In the genomic region with DNA sequence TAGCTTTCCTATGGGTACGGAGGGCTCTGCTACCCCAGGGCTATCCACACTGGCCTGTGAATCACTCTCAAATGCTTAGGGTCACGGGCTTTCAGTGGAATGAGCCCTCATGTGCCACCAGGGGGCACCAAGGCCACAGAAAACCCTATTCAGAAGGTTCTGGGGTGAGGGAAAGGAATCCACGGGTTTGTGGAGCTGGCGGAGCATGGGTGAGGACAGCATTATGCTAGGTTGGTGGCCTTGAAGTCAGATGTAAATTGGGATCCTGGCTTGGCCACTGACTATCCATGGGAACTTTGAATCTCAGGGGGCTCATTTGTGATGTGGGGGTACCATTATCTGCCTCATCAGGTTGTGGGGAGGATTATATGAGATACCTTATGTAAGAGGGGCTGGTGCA, we compare ENCODE assay signal across 8 cellular contexts. TPM values are rescaled to one million over a fixed set of nuclear protein-coding genes. Genes with fewer than 3 reads are reported as not detected.
DNase-seq lines count a peak whose midpoint lies in the region; ATAC-seq and TF ChIP-seq lines count a peak whose summit lies in the region.

No MANE protein-coding gene starts in this region.

- H3K4me3 Mint-ChIP-seq in activated T-helper 1 cell treated with anti-CD3 and anti-CD28 coated beads, Interleukin-12 subunit alpha, Interleukin-12 subunit beta, Interleukin-2, Interleukin-4 antibody, amounts not matched to agents 30 ng/mL and 10 ng/mL and 1 ng/mL, durations not matched to agents 14 hours and 24 hours and 36 hours: no peak overlapping the region

- H3K4me3 ChIP-seq in Peyer's patch (no peak overlapping the region), testis (no peak overlapping the region)

- H3K27me3 Mint-ChIP-seq in activated T-helper 1 cell treated with anti-CD3 and anti-CD28 coated beads, Interleukin-12 subunit alpha, Interleukin-12 subunit beta, Interleukin-2, Interleukin-4 antibody, amounts not matched to agents 30 ng/mL and 10 ng/mL and 1 ng/mL, durations not matched to agents 14 hours and 24 hours and 36 hours (ENCODE audit: insufficient read depth): peaks cover 5% of the 10 kb centered on the region

- no peak for ATAC-seq in HG02571 (IDR thresholded peaks at IDR 0.05; ENCODE audit: unreplicated experiment)

- TF ChIP-seq CTCF in Peyer's patch (IDR thresholded peaks at IDR 0.05) (peak; percentile 34 to 76 (median 66)), testis (IDR thresholded peaks at IDR 0.05) (peak; percentile 79 to 88 (median 86))

- H3K4me1 ChIP-seq in Peyer's patch: peaks cover 0 to 9% (median 2%) of the 10 kb centered on the region in 4 donors
- H3K4me1 ChIP-seq in testis: peaks cover 41% of the 10 kb centered on the region

- peaks cover 13% of the 10 kb centered on the region for H3K4me1 Mint-ChIP-seq in activated T-helper 1 cell treated with anti-CD3 and anti-CD28 coated beads, Interleukin-12 subunit alpha, Interleukin-12 subunit beta, Interleukin-2, Interleukin-4 antibody, amounts not matched to agents 30 ng/mL and 10 ng/mL and 1 ng/mL, durations not matched to agents 14 hours and 24 hours and 36 hours (ENCODE audit: low read depth)

- intact Hi-C loops in activated T-helper 1 cell treated with anti-CD3 and anti-CD28 coated beads, Interleukin-12 subunit alpha, Interleukin-12 subunit beta, Interleukin-2, Interleukin-4 antibody, amounts not matched to agents 30 ng/mL and 10 ng/mL and 1 ng/mL, durations not matched to agents 14 hours and 24 hours and 36 hours (cut with micrococcal nuclease): loop anchor here (1.0 to 10.0 kb wide), 4 partner anchors 48 to 372 kb away; no protein-coding TSS in a partner anchor
- intact Hi-C loops in testis (cut with DNase I; ENCODE audit: low total_unique reads): no loop called here

- TF ChIP-seq POLR2A in Peyer's patch (IDR thresholded peaks at IDR 0.05) (no peak), testis (IDR thresholded peaks at IDR 0.05) (no peak)

- WGBS in testis, 2 donors: 21 to 40% methylated on average over 4 of the region's 4 CpGs

- H3K9me3 ChIP-seq in Peyer's patch (no peaks in the 10 kb centered on the region), testis (no peaks in the 10 kb centered on the region)

- H3K27ac Mint-ChIP-seq in activated T-helper 1 cell treated with anti-CD3 and anti-CD28 coated beads, Interleukin-12 subunit alpha, Interleukin-12 subunit beta, Interleukin-2, Interleukin-4 antibody, amounts not matched to agents 30 ng/mL and 10 ng/mL and 1 ng/mL, durations not matched to agents 14 hours and 24 hours and 36 hours: no peak overlapping the region

- H3K36me3 ChIP-seq in Peyer's patch: no peaks in the 10 kb centered on the region
- no peaks in the 10 kb centered on the region for H3K36me3 ChIP-seq in testis (ENCODE audit: low read depth, missing control alignments)

- H3K9me3 Mint-ChIP-seq in activated T-helper 1 cell treated with anti-CD3 and anti-CD28 coated beads, Interleukin-12 subunit alpha, Interleukin-12 subunit beta, Interleukin-2, Interleukin-4 antibody, amounts not matched to agents 30 ng/mL and 10 ng/mL and 1 ng/mL, durations not matched to agents 14 hours and 24 hours and 36 hours: no peaks in the 10 kb centered on the region

- H3K27ac ChIP-seq in Peyer's patch (no peak overlapping the region), testis (peak overlapping the region; percentile 80 to 86)

- peaks cover 6% of the 10 kb centered on the region for H3K36me3 Mint-ChIP-seq in activated T-helper 1 cell treated with anti-CD3 and anti-CD28 coated beads, Interleukin-12 subunit alpha, Interleukin-12 subunit beta, Interleukin-2, Interleukin-4 antibody, amounts not matched to agents 30 ng/mL and 10 ng/mL and 1 ng/mL, durations not matched to agents 14 hours and 24 hours and 36 hours (ENCODE audit: low read depth)

- H3K27me3 ChIP-seq in Peyer's patch: no peaks in the 10 kb centered on the region
- H3K27me3 ChIP-seq in testis: no peaks in the 10 kb centered on the region

- DNase-seq in ELF-1 (ENCODE audit: low read depth, low spot score): peak; percentile 92
- peak; percentile 91 for DNase-seq in HT-29 (ENCODE audit: low spot score)
- DNase-seq in Peyer's patch: peak; percentile 58 to 86 (median 73)
- peak; percentile 46 for DNase-seq in activated T-helper 1 cell treated with anti-CD3 and anti-CD28 coated beads, Interleukin-12 subunit alpha, Interleukin-12 subunit beta, Interleukin-2, Interleukin-4 antibody, amounts not matched to agents 30 ng/mL and 10 ng/mL and 1 ng/mL, durations not matched to agents 14 hours and 24 hours and 36 hours (ENCODE audit: low spot score)
- DNase-seq in fibroblast of the conjunctiva (ENCODE audit: low read depth): peak; percentile 41
- peak in 48 of 56 donors; percentile 6 to 78 (median 38) for DNase-seq in nucleus accumbens (lab: John Stamatoyannopoulos, UW)
- peak; percentile 90 for DNase-seq in testis

RNA-seq across cellular contexts. Expression of a gene that starts 5.1 kb away (rescaled TPM):
- total RNA-seq in HT-29 (2014; rRNA removed; shearing (Covaris generic)): 106 and 140 TPM in 2 replicates
- total RNA-seq in Peyer's patch: 10 to 100 TPM; 45.1 to 99.0 (median 65.5) TPM
- total RNA-seq in activated T-helper 1 cell treated with anti-CD3 and anti-CD28 coated beads, Interleukin-12 subunit alpha, Interleukin-12 subunit beta, Interleukin-2, Interleukin-4 antibody, amounts not matched to agents 30 ng/mL and 10 ng/mL and 1 ng/mL, durations not matched to agents 14 hours and 24 hours and 36 hours: 163 and 184 TPM in 2 replicates
- total RNA-seq in testis: 10 to 100 TPM; 75.4 to 88.8 TPM
- 179 TPM for polyA plus RNA-seq in testis (ENCODE audit: insufficient read depth, low read depth, low replicate concordance)

RNA-seq across cellular contexts. Expression of a gene that starts 21.8 kb away (rescaled TPM):
- 4.8 and 5.6 TPM in 2 replicates for total RNA-seq in HT-29 (2014; rRNA removed; shearing (Covaris generic))
- total RNA-seq in Peyer's patch (10 to 100 TPM; 10.1 to 26.1 (median 13.0) TPM), testis (1 to 10 TPM; 5.8 to 8.2 TPM)
- 0.16 and 0.39 TPM in 2 replicates for total RNA-seq in activated T-helper 1 cell treated with anti-CD3 and anti-CD28 coated beads, Interleukin-12 subunit alpha, Interleukin-12 subunit beta, Interleukin-2, Interleukin-4 antibody, amounts not matched to agents 30 ng/mL and 10 ng/mL and 1 ng/mL, durations not matched to agents 14 hours and 24 hours and 36 hours
- polyA plus RNA-seq in testis (ENCODE audit: insufficient read depth, low read depth, low replicate concordance): 17.4 TPM

RNA-seq across cellular contexts. Expression of a gene that starts 38.4 kb away (rescaled TPM):
- total RNA-seq in HT-29 (2014; rRNA removed; shearing (Covaris generic)): not detected in 2 replicates
- total RNA-seq in Peyer's patch (not detected), testis (10 to 100 TPM; 50.4 to 70.6 TPM)
- not detected in 2 replicates for total RNA-seq in activated T-helper 1 cell treated with anti-CD3 and anti-CD28 coated beads, Interleukin-12 subunit alpha, Interleukin-12 subunit beta, Interleukin-2, Interleukin-4 antibody, amounts not matched to agents 30 ng/mL and 10 ng/mL and 1 ng/mL, durations not matched to agents 14 hours and 24 hours and 36 hours
- polyA plus RNA-seq in testis (ENCODE audit: insufficient read depth, low read depth, low replicate concordance): 85.5 TPM

Comparison
In these comparisons a context has a peak if more than half of its experiments do, and no peak if none do; other contexts are left out.
1. DNase-seq: peak in every context shown above with its lines; median percentile 92 in ELF-1; 91 in HT-29; 90 in testis; 73 in Peyer's patch; 46 in activated T-helper 1 cell treated with anti-CD3 and anti-CD28 coated beads, Interleukin-12 subunit alpha, Interleukin-12 subunit beta, Interleukin-2, Interleukin-4 antibody, amounts not matched to agents 30 ng/mL and 10 ng/mL and 1 ng/mL, durations not matched to agents 14 hours and 24 hours and 36 hours; 41 in fibroblast of the conjunctiva; 38 in nucleus accumbens.
2. H3K27ac ChIP-seq: peak in testis (2 of 2); none in Peyer's patch (0 of 4).
3. RNA of a gene that starts 38.4 kb away (total RNA-seq): 50.4 to 70.6 TPM in testis; not detected in HT-29, not detected in Peyer's patch and not detected in activated T-helper 1 cell treated with anti-CD3 and anti-CD28 coated beads, Interleukin-12 subunit alpha, Interleukin-12 subunit beta, Interleukin-2, Interleukin-4 antibody, amounts not matched to agents 30 ng/mL and 10 ng/mL and 1 ng/mL, durations not matched to agents 14 hours and 24 hours and 36 hours; every median in the first group is over 10 times any median in the second.